Comparison of ENCODE assay signal across 30 cellular contexts in genomic region chr14:94952097-94952496, GRCh38.
"Had no signal": no experiment of that assay in that cellular context is flagged by ENCODE, and none has a peak within 500 bp of the region (broad histone marks: within the 10 kb centered on the region; RNA-seq: fewer than 3 reads in every experiment).

No MANE protein-coding gene starts in this region.

- DNase-seq: activated B cell treated with CpG ODN at 0.5 μM for 24 hours; activated CD4-positive, alpha-beta T cell treated with anti-CD3 and anti-CD28 coated beads for 48 hours; activated CD4-positive, alpha-beta T cell treated with anti-CD3 and anti-CD28 coated beads, Interleukin-2, amount 50 U/mL, for 1 hour; activated CD4-positive, alpha-beta T cell treated with anti-CD3 and anti-CD28 coated beads, Interleukin-2, amount 50 U/mL, for 48 hours; activated CD8-positive, alpha-beta memory T cell treated with anti-CD3 and anti-CD28 coated beads for 24 hours; activated CD8-positive, alpha-beta T cell treated with anti-CD3 and anti-CD28 coated beads for 36 hours; activated effector memory CD4-positive, alpha-beta T cell treated with Interleukin-2 at 50 U/mL for 16 hours; activated gamma-delta T cell treated with Interleukin-2 at 50 U/mL for 16 hours; activated naive CD4-positive, alpha-beta T cell treated with anti-CD3 and anti-CD28 coated beads, Interleukin-2, amount 50 U/mL, for 16 hours; activated naive CD4-positive, alpha-beta T cell treated with Interleukin-2 at 50 U/mL for 16 hours; activated T-cell treated with anti-CD3 and anti-CD28 coated beads, Interleukin-2, amount 50 U/mL, for 4 hours; amniotic stem cell; anterior cingulate cortex; brain microvascular endothelial cell; caudate nucleus; colonic mucosa; effector CD8-positive, alpha-beta T cell; foreskin fibroblast; glutamatergic neuron; heart left ventricle; T-helper 2 cell had no signal

- ATAC-seq: activated CD4-positive, CD25-positive, alpha-beta regulatory T cell treated with anti-CD3 and anti-CD28 coated beads, Interleukin-2, amount 50 U/mL, for 24 hours; activated CD8-positive, alpha-beta T cell treated with anti-CD3 and anti-CD28 coated beads for 36 hours; activated T-cell treated with anti-CD3 and anti-CD28 coated beads, Interleukin-2, amount 50 U/mL, for 4 hours; activated T-helper 17 cell treated with anti-CD3 and anti-CD28 coated beads, Interleukin-2, amount 50 U/mL, for 72 hours; heart left ventricle had no signal

- H3K27ac ChIP-seq: brain microvascular endothelial cell, colonic mucosa, epithelial cell of prostate, heart left ventricle, VCaP had no signal

- H3K36me3 ChIP-seq: brain microvascular endothelial cell, colonic mucosa, heart left ventricle had no signal

- H3K27me3 ChIP-seq: brain microvascular endothelial cell, colonic mucosa had no signal

- FAIRE-seq: astrocyte, endometrium, endothelial cell of umbilical vein, frontal cortex, TTC549 had no signal

- H3K9me3 ChIP-seq: colonic mucosa had no signal

- H3K4me3 ChIP-seq: colonic mucosa, heart left ventricle had no signal

- H3K4me1 ChIP-seq: colonic mucosa, heart left ventricle had no signal
